1 cellular context compared by ENCODE assay signal in the genomic region with DNA sequence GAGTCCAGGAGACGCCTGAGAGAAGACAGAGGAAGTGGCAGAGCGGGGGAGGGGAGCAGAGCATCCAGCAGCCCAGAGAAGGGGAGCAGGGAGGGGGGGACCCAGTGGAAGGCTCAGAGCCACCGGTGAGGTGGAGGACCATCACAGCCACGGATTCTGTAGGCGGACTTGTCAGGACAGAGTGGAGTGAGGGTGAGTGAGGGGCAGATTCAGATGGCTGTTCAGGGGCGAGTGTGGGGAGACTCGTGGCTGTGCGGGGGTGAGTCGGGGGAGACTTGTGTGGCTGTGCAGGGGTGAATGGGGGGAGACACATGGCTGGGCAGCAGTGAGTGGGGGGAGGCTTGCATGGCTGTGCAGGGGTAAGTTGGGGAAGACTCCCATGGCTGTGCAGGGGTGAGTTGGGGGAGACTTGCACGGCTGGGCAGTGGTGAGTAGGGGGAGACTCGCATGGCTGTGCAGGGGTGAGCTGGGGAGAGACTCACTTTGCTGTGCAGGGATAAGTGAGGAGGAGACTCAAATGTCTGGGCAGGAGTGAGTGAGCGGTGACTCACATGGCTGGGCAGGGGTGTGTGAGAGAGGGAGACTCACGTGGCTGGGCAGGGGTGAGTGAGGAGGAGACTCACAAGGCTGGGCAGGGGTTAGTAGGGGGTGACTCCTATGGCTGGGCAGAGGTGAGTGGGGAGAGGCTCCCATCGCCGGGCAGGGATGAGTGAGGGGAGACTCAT.
TF ChIP-seq lines count a peak whose summit lies in the region.

No MANE protein-coding gene starts in this region.

TF ChIP-seq in WTC11, 78 proteins besides CTCF, POLR2A, EP300 and RAD21 (continued from another document):
- TF ChIP-seq ZBTB21 (CRISPR knock-in tag; IDR thresholded peaks at IDR 0.05; ENCODE audit: borderline replicate concordance): no peak
- TF ChIP-seq NFATC4 (CRISPR knock-in tag; IDR thresholded peaks at IDR 0.05): no peak
- TF ChIP-seq ZNF281 (CRISPR knock-in tag; IDR thresholded peaks at IDR 0.05): no peak
- TF ChIP-seq EMX1 (CRISPR knock-in tag; IDR thresholded peaks at IDR 0.05): no peak
- TF ChIP-seq NR3C1 (CRISPR knock-in tag; conservative IDR thresholded peaks at IDR 0.05; ENCODE audit: low read depth): no peak
TF ChIP-seq in WTC11: peak in this region for 0.
